In the genomic region with DNA sequence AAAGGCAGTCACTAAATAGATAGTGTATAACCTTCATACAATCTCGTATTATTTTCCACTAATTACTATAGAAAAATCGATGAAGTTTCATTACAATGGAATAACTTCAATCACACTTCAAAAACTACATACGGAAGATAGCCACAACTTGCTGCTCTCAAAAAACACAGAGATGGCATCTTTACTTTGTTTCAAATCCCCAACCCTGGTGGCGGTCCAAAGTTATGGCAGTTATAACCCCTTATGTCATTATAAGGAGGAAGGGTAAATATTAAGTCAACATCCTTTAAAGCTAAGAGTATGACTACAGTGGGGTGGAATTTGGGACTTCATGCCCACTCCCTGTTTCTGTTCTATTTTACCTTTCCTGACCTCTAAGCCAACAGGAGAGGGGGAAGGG, we compare ENCODE assay signal across 2 cellular contexts.
TF ChIP-seq lines count a peak whose summit lies in the region.

No MANE protein-coding gene starts in this region.

TF ChIP-seq in SK-N-SH, 30 proteins besides CTCF, POLR2A, EP300 and RAD21 (continued from another document):
- TF ChIP-seq, protein P1, sequence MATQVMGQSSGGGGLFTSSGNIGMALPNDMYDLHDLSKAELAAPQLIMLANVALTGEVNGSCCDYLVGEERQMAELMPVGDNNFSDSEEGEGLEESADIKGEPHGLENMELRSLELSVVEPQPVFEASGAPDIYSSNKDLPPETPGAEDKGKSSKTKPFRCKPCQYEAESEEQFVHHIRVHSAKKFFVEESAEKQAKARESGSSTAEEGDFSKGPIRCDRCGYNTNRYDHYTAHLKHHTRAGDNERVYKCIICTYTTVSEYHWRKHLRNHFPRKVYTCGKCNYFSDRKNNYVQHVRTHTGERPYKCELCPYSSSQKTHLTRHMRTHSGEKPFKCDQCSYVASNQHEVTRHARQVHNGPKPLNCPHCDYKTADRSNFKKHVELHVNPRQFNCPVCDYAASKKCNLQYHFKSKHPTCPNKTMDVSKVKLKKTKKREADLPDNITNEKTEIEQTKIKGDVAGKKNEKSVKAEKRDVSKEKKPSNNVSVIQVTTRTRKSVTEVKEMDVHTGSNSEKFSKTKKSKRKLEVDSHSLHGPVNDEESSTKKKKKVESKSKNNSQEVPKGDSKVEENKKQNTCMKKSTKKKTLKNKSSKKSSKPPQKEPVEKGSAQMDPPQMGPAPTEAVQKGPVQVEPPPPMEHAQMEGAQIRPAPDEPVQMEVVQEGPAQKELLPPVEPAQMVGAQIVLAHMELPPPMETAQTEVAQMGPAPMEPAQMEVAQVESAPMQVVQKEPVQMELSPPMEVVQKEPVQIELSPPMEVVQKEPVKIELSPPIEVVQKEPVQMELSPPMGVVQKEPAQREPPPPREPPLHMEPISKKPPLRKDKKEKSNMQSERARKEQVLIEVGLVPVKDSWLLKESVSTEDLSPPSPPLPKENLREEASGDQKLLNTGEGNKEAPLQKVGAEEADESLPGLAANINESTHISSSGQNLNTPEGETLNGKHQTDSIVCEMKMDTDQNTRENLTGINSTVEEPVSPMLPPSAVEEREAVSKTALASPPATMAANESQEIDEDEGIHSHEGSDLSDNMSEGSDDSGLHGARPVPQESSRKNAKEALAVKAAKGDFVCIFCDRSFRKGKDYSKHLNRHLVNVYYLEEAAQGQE (IDR thresholded peaks at IDR 0.05; ENCODE audit: low read depth, low read length) = no peak
- no peak for TF ChIP-seq SMC3 (IDR thresholded peaks at IDR 0.05; ENCODE audit: low read depth, low read length)
- TF ChIP-seq NRF1 (IDR thresholded peaks at IDR 0.05; ENCODE audit: low read depth, low read length) = no peak
- TF ChIP-seq YY1 (IDR thresholded peaks at IDR 0.05; ENCODE audit: low read depth) = no peak
- no peak for TF ChIP-seq JUND (IDR thresholded peaks at IDR 0.05)
- no peak for TF ChIP-seq MEF2A (IDR thresholded peaks at IDR 0.05; ENCODE audit: borderline replicate concordance, low read depth)

TF ChIP-seq in SK-N-SH treated with all-trans-retinoic acid at 6 μM for 48 hours, 23 proteins besides CTCF, POLR2A, EP300 and RAD21 (continued from another document):
- TF ChIP-seq ISL1 (CRISPR knock-in tag; IDR thresholded peaks at IDR 0.05) (no peak), ARNTL (CRISPR knock-in tag; IDR thresholded peaks at IDR 0.05; ENCODE audit: borderline replicate concordance, low read depth) (no peak), TCF4 (CRISPR knock-in tag; IDR thresholded peaks at IDR 0.05; ENCODE audit: borderline replicate concordance) (no peak), TOX (CRISPR knock-in tag; IDR thresholded peaks at IDR 0.05; ENCODE audit: borderline replicate concordance) (no peak), SNAI2 (CRISPR knock-in tag; IDR thresholded peaks at IDR 0.05) (no peak), ZC3H10 (CRISPR knock-in tag; IDR thresholded peaks at IDR 0.05) (no peak)
- TF ChIP-seq, protein P2, sequence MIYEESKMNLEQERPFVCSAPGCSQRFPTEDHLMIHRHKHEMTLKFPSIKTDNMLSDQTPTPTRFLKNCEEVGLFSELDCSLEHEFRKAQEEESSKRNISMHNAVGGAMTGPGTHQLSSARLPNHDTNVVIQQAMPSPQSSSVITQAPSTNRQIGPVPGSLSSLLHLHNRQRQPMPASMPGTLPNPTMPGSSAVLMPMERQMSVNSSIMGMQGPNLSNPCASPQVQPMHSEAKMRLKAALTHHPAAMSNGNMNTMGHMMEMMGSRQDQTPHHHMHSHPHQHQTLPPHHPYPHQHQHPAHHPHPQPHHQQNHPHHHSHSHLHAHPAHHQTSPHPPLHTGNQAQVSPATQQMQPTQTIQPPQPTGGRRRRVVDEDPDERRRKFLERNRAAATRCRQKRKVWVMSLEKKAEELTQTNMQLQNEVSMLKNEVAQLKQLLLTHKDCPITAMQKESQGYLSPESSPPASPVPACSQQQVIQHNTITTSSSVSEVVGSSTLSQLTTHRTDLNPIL (CRISPR knock-in tag; IDR thresholded peaks at IDR 0.05; ENCODE audit: low read depth) = no peak
